ENCODE assay signal across 16 cellular contexts in the genomic region with DNA sequence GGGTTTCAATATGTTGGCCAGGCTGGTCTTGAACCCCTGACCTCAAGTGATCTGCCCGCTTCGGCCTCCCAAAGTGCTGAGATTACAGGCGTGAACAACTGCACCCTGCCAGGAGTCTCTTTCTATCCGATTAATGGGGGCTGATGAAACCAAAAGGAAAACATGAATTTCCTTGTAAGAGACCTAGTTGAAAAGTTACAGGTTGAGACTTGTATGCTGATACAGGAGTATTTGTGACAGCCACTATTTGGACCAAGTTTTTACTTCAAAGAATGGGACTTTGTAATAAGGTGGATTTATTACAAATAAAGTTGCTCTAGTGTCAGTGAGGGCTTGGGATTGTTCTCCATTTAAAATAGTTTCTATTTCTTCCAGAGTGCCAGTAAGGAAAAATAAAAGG. TPM values are rescaled to one million over a fixed set of nuclear protein-coding genes. Genes with fewer than 3 reads are reported as not detected.
"Had no signal": no experiment of that assay in that cellular context is flagged by ENCODE, and none has a peak within 500 bp of the region (broad histone marks: within the 10 kb centered on the region; RNA-seq: fewer than 3 reads in every experiment).

No MANE protein-coding gene starts in this region.

- H3K27ac ChIP-seq: ascending aorta, left ventricle myocardium inferior, thoracic aorta, WERI-Rb-1 had no signal

- H3K4me3 Mint-ChIP-seq: activated T-cell treated with anti-CD3 and anti-CD28 coated beads, Interleukin-2, amount 50 U/mL, for 72 hours; dendritic cell treated with granulocyte-macrophage colony-stimulating factor and Interleukin-4, amounts not matched to agents 40 ng/mL and 50 ng/mL, for 4 days; memory B cell; naive thymus-derived CD4-positive, alpha-beta T cell; stimulated activated naive B cell treated with anti-CD40 and anti-IgM and Interleukin-4, amounts not matched to agents 10 μg/mL and 1 μg/mL and 100 μg/mL, for 72 hours had no signal

- H3K4me3 ChIP-seq: ascending aorta, left ventricle myocardium inferior, thoracic aorta had no signal

- H3K27ac Mint-ChIP-seq: activated T-cell treated with anti-CD3 and anti-CD28 coated beads, Interleukin-2, amount 50 U/mL, for 72 hours; dendritic cell treated with granulocyte-macrophage colony-stimulating factor and Interleukin-4, amounts not matched to agents 40 ng/mL and 50 ng/mL, for 4 days; memory B cell; naive thymus-derived CD4-positive, alpha-beta T cell; stimulated activated naive B cell treated with anti-CD40 and anti-IgM and Interleukin-4, amounts not matched to agents 10 μg/mL and 1 μg/mL and 100 μg/mL, for 72 hours had no signal

- H3K4me1 ChIP-seq: ascending aorta had no signal

- H3K36me3 Mint-ChIP-seq: memory B cell had no signal

- DNase-seq: activated CD4-positive, alpha-beta T cell treated with anti-CD3 and anti-CD28 coated beads for 1 hour; activated effector memory CD4-positive, alpha-beta T cell treated with anti-CD3 and anti-CD28 coated beads, Interleukin-2, amount 50 U/mL, for 16 hours; activated naive CD4-positive, alpha-beta T cell treated with anti-CD3 and anti-CD28 coated beads, Interleukin-2, amount 50 U/mL, for 16 hours; activated T-cell treated with anti-CD3 and anti-CD28 coated beads, Interleukin-2, amount 50 U/mL, for 72 hours; effector CD8-positive, alpha-beta T cell; left ventricle myocardium inferior; naive thymus-derived CD4-positive, alpha-beta T cell; stimulated activated naive B cell treated with anti-CD40 and anti-IgM and Interleukin-4, amounts not matched to agents 10 μg/mL and 1 μg/mL and 100 μg/mL, for 72 hours; SW 1271; T-helper 2 cell; WERI-Rb-1 had no signal

- ATAC-seq: activated T-cell treated with anti-CD3 and anti-CD28 coated beads, Interleukin-2, amount 50 U/mL, for 72 hours; naive thymus-derived CD4-positive, alpha-beta T cell; stimulated activated naive B cell treated with anti-CD40 and anti-IgM and Interleukin-4, amounts not matched to agents 10 μg/mL and 1 μg/mL and 100 μg/mL, for 72 hours had no signal

- H3K36me3 ChIP-seq: ascending aorta, left ventricle myocardium inferior, thoracic aorta, WERI-Rb-1 had no signal

- H3K9me3 Mint-ChIP-seq: dendritic cell treated with granulocyte-macrophage colony-stimulating factor and Interleukin-4, amounts not matched to agents 40 ng/mL and 50 ng/mL, for 4 days; memory B cell had no signal

- H3K4me1 Mint-ChIP-seq: memory B cell; stimulated activated naive B cell treated with anti-CD40 and anti-IgM and Interleukin-4, amounts not matched to agents 10 μg/mL and 1 μg/mL and 100 μg/mL, for 72 hours had no signal

- H3K27me3 ChIP-seq: ascending aorta had no signal

- H3K9me3 ChIP-seq: ascending aorta, left ventricle myocardium inferior, thoracic aorta had no signal

RNA-seq across cellular contexts. Expression of gene TMEM61, which starts 43.6 kb away (rescaled TPM):
- polyA plus RNA-seq: endothelial cell of umbilical vein; naive thymus-derived CD4-positive, alpha-beta T cell had no signal
